ENCODE assay signal across 1 cellular context in the genomic region with DNA sequence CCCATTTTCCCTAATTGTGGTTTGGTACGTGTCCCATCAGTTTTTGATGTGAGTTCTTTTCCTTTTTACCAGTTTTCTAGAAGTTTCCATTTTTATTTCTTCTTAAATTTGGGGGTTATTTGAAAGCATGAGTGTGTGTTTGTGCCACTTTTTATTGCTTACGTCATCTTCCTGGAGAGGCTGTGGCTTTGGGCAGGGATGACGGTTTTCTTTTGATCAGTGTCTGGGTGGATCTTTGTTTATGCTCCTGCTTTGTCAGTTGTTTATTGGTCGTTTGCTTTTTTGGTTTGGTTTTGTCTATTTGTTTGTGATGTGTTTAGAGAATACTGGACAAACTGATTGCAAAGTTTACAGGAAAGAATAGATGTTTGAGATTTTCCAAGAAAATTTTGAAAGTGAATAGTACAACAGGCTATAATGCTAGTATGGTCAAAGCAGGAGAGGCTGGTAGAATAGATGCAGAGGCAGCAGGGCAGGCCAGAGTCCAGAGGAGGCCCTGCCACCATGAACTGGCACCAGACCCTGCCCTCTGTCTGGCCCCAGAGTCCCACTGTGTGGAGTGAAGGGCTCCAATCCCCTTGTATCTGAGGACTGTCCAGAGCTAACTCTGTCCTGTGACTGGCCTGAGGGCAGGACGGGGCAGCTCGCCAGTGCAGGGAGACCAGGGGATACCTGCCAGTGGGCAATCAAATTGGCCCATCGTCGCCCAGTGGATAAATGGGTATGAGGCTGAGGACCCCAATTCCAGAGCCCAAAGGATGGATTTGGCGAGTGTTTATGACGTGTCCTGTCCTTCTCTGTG.
TF ChIP-seq lines count a peak whose summit lies in the region.

No MANE protein-coding gene starts in this region.

TF ChIP-seq in HepG2, 621 proteins besides CTCF, POLR2A, EP300 and RAD21:
- no peak for TF ChIP-seq ZNF432 (CRISPR knock-in tag; IDR thresholded peaks at IDR 0.05; ENCODE audit: borderline replicate concordance)
- TF ChIP-seq ATF7 (IDR thresholded peaks at IDR 0.05) = peak; percentile 94
- TF ChIP-seq ATF7 (CRISPR knock-in tag; IDR thresholded peaks at IDR 0.05) = no peak
- peak; percentile 87 for TF ChIP-seq CREB1 (IDR thresholded peaks at IDR 0.05)
- no peak for TF ChIP-seq CREB1 (CRISPR knock-in tag; IDR thresholded peaks at IDR 0.05)
- TF ChIP-seq ZNF207 (IDR thresholded peaks at IDR 0.05; ENCODE audit: borderline replicate concordance) = no peak
- TF ChIP-seq, protein P1, sequence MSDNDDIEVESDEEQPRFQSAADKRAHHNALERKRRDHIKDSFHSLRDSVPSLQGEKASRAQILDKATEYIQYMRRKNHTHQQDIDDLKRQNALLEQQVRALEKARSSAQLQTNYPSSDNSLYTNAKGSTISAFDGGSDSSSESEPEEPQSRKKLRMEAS (IDR thresholded peaks at IDR 0.05) = no peak
- no peak for TF ChIP-seq ZNF552 (CRISPR knock-in tag; IDR thresholded peaks at IDR 0.05; ENCODE audit: borderline replicate concordance)
- no peak for TF ChIP-seq ZNF350 (CRISPR knock-in tag; IDR thresholded peaks at IDR 0.05; ENCODE audit: borderline replicate concordance, low read depth)
- TF ChIP-seq REXO4 (CRISPR knock-in tag; IDR thresholded peaks at IDR 0.05; ENCODE audit: borderline replicate concordance) = 0 out of 2 replicates have a peak, but pooled peaks have one; percentile 25
- TF ChIP-seq MAFK (conservative IDR thresholded peaks at IDR 0.05 in 1 of 2, IDR thresholded peaks at IDR 0.05 in 1 of 2; ENCODE audit: low read length in 2 of 2) = peak in 1 of 2 experiments; percentile 27; a peak in 2 of 4 replicates
- TF ChIP-seq, protein P2, sequence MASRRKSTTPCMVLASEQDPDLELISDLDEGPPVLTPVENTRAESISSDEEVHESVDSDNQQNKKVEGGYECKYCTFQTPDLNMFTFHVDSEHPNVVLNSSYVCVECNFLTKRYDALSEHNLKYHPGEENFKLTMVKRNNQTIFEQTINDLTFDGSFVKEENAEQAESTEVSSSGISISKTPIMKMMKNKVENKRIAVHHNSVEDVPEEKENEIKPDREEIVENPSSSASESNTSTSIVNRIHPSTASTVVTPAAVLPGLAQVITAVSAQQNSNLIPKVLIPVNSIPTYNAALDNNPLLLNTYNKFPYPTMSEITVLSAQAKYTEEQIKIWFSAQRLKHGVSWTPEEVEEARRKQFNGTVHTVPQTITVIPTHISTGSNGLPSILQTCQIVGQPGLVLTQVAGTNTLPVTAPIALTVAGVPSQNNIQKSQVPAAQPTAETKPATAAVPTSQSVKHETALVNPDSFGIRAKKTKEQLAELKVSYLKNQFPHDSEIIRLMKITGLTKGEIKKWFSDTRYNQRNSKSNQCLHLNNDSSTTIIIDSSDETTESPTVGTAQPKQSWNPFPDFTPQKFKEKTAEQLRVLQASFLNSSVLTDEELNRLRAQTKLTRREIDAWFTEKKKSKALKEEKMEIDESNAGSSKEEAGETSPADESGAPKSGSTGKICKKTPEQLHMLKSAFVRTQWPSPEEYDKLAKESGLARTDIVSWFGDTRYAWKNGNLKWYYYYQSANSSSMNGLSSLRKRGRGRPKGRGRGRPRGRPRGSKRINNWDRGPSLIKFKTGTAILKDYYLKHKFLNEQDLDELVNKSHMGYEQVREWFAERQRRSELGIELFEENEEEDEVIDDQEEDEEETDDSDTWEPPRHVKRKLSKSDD (CRISPR knock-in tag; IDR thresholded peaks at IDR 0.05; ENCODE audit: low read depth) = no peak
- no peak for TF ChIP-seq ZNF34 (CRISPR knock-in tag; IDR thresholded peaks at IDR 0.05; ENCODE audit: borderline replicate concordance)
- TF ChIP-seq ZMAT3 (CRISPR knock-in tag; conservative IDR thresholded peaks at IDR 0.05) = no peak
- TF ChIP-seq, protein P3, sequence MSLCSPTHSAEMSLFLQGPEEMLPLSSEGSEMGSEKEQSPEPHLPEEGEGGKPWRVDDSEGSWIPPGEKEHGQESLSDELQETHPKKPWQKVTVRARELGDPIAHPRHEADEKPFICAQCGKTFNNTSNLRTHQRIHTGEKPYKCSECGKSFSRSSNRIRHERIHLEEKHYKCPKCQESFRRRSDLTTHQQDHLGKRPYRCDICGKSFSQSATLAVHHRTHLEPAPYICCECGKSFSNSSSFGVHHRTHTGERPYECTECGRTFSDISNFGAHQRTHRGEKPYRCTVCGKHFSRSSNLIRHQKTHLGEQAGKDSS (CRISPR knock-in tag; IDR thresholded peaks at IDR 0.05; ENCODE audit: borderline replicate concordance, low read depth) = no peak
- TF ChIP-seq ZNF296 (CRISPR knock-in tag; conservative IDR thresholded peaks at IDR 0.05) = no peak
